ENCODE assay signal across 1 cellular context in the genomic region with DNA sequence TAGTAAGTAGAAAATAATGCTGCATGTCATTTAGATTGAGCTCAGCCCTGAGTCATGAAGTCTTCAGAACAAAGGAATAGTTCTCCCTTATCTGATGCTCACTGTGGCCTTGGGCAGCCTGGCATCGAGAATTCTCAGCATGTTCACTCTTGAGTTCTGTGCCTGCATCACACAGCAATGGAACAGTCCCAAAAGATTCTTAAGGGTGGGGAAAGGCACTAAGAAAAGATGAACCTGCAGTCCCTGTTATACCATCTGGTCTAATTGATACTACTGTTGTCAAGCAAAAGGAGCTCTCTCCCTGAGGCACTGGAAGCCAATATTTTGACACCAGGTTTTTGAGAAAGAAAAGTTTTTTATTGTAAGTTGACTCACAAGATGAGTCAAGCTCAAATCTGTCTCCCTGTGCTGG.
TF ChIP-seq lines count a peak whose summit lies in the region.

No MANE protein-coding gene starts in this region.

TF ChIP-seq in HepG2, 621 proteins besides CTCF, POLR2A, EP300 and RAD21:
- no peak for TF ChIP-seq ZNF674 (CRISPR knock-in tag; IDR thresholded peaks at IDR 0.05; ENCODE audit: low read depth)
- no peak for TF ChIP-seq ATM (IDR thresholded peaks at IDR 0.05; ENCODE audit: borderline replicate concordance)
- TF ChIP-seq, protein P1, sequence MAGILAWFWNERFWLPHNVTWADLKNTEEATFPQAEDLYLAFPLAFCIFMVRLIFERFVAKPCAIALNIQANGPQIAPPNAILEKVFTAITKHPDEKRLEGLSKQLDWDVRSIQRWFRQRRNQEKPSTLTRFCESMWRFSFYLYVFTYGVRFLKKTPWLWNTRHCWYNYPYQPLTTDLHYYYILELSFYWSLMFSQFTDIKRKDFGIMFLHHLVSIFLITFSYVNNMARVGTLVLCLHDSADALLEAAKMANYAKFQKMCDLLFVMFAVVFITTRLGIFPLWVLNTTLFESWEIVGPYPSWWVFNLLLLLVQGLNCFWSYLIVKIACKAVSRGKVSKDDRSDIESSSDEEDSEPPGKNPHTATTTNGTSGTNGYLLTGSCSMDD (CRISPR knock-in tag; IDR thresholded peaks at IDR 0.05), result no peak
- TF ChIP-seq ZNF564 (CRISPR knock-in tag; IDR thresholded peaks at IDR 0.05), result no peak
- no peak for TF ChIP-seq RFXAP (CRISPR knock-in tag; IDR thresholded peaks at IDR 0.05; ENCODE audit: borderline replicate concordance)
- no peak for TF ChIP-seq ZNF839 (CRISPR knock-in tag; IDR thresholded peaks at IDR 0.05; ENCODE audit: borderline replicate concordance)
- no peak for TF ChIP-seq NKX3-1 (CRISPR knock-in tag; IDR thresholded peaks at IDR 0.05)
- no peak for TF ChIP-seq ZNF781 (CRISPR knock-in tag; IDR thresholded peaks at IDR 0.05; ENCODE audit: borderline replicate concordance, not compliant biosample characterization)
- TF ChIP-seq ZNF773 (CRISPR knock-in tag; IDR thresholded peaks at IDR 0.05; ENCODE audit: borderline replicate concordance), result no peak
- TF ChIP-seq, protein P2, sequence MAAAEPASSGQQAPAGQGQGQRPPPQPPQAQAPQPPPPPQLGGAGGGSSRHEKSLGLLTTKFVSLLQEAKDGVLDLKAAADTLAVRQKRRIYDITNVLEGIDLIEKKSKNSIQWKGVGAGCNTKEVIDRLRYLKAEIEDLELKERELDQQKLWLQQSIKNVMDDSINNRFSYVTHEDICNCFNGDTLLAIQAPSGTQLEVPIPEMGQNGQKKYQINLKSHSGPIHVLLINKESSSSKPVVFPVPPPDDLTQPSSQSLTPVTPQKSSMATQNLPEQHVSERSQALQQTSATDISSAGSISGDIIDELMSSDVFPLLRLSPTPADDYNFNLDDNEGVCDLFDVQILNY (CRISPR knock-in tag; conservative IDR thresholded peaks at IDR 0.05), result no peak
- TF ChIP-seq FOXK1 (CRISPR knock-in tag; IDR thresholded peaks at IDR 0.05; ENCODE audit: borderline replicate concordance, low read depth), result no peak
- no peak for TF ChIP-seq SP5 (CRISPR knock-in tag; IDR thresholded peaks at IDR 0.05; ENCODE audit: borderline replicate concordance, low read depth)
- TF ChIP-seq PRPF4 (IDR thresholded peaks at IDR 0.05; ENCODE audit: low read depth, low read length, poor library complexity, severe bottlenecking), result no peak
- TF ChIP-seq, protein P3, sequence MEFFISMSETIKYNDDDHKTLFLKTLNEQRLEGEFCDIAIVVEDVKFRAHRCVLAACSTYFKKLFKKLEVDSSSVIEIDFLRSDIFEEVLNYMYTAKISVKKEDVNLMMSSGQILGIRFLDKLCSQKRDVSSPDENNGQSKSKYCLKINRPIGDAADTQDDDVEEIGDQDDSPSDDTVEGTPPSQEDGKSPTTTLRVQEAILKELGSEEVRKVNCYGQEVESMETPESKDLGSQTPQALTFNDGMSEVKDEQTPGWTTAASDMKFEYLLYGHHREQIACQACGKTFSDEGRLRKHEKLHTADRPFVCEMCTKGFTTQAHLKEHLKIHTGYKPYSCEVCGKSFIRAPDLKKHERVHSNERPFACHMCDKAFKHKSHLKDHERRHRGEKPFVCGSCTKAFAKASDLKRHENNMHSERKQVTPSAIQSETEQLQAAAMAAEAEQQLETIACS (CRISPR knock-in tag; IDR thresholded peaks at IDR 0.05), result no peak
- TF ChIP-seq, protein P4, sequence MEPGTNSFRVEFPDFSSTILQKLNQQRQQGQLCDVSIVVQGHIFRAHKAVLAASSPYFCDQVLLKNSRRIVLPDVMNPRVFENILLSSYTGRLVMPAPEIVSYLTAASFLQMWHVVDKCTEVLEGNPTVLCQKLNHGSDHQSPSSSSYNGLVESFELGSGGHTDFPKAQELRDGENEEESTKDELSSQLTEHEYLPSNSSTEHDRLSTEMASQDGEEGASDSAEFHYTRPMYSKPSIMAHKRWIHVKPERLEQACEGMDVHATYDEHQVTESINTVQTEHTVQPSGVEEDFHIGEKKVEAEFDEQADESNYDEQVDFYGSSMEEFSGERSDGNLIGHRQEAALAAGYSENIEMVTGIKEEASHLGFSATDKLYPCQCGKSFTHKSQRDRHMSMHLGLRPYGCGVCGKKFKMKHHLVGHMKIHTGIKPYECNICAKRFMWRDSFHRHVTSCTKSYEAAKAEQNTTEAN (CRISPR knock-in tag; conservative IDR thresholded peaks at IDR 0.05), result no peak
- TF ChIP-seq GATAD1 (CRISPR knock-in tag; IDR thresholded peaks at IDR 0.05), result no peak
- TF ChIP-seq NR2F6 (IDR thresholded peaks at IDR 0.05), result no peak
- no peak for TF ChIP-seq NR2F6 (CRISPR knock-in tag; IDR thresholded peaks at IDR 0.05)
- no peak for TF ChIP-seq STAG1 (CRISPR knock-in tag; IDR thresholded peaks at IDR 0.05)
- TF ChIP-seq, protein P5, sequence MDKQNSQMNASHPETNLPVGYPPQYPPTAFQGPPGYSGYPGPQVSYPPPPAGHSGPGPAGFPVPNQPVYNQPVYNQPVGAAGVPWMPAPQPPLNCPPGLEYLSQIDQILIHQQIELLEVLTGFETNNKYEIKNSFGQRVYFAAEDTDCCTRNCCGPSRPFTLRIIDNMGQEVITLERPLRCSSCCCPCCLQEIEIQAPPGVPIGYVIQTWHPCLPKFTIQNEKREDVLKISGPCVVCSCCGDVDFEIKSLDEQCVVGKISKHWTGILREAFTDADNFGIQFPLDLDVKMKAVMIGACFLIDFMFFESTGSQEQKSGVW (CRISPR knock-in tag; IDR thresholded peaks at IDR 0.05; ENCODE audit: borderline replicate concordance), result no peak
